ENCODE assay signal across 7 cellular contexts in genomic region chr9:124320062-124320973, GRCh38.
DNase-seq lines count a peak whose midpoint lies in the region; ATAC-seq and TF ChIP-seq lines count a peak whose summit lies in the region.

No MANE protein-coding gene starts in this region.

- CTCF ChIA-PET in T-cell (lab: Charles Lee) = interaction anchor here in 1 of 2 donors (0.9 kb wide), 1 partner anchor 194 kb away, joined by 3 read pairs; no protein-coding TSS in a partner anchor

- DNase-seq in GM12864 (ENCODE audit: low read depth) (no peak), MV-4-11 (lab: John Stamatoyannopoulos, UW) (peak; percentile 20), T-cell (peak in 19 of 34 experiments; percentile 9 to 38 (median 17)), brain microvascular endothelial cell (peak; percentile 55), iris pigment epithelial cell (ENCODE audit: low read depth) (peak; percentile 47), NCI-H187 (lab: John Stamatoyannopoulos, UW) (no peak)
- DNase-seq in stimulated activated CD4-positive, alpha-beta T cell treated with anti-CD3 and anti-CD28 coated beads, Interleukin-2, amount 100 ng/mL, for 24 hours = peak; percentile 61 to 67

- peaks cover 11% of the 10 kb centered on the region for H3K36me3 Mint-ChIP-seq in T-cell

- no peak overlapping the region for H3K4me3 Mint-ChIP-seq in T-cell

- peak in 1 of 4 experiments; percentile 46 for ATAC-seq in T-cell (replicated peaks in 1 of 4)

- no peak overlapping the region for H3K27ac ChIP-seq in brain microvascular endothelial cell

- no peaks in the 10 kb centered on the region for H3K27me3 ChIP-seq in brain microvascular endothelial cell (replicated peaks)

- H3K27ac Mint-ChIP-seq in T-cell = no peak overlapping the region

- no peak overlapping the region for H3K4me3 ChIP-seq in GM12864 (ENCODE audit: low read depth, low read length)
- no peak overlapping the region for H3K4me3 ChIP-seq in brain microvascular endothelial cell (ENCODE audit: low read depth, low read length)

- H3K36me3 ChIP-seq in brain microvascular endothelial cell (replicated peaks) = peaks cover 59% of the 10 kb centered on the region

- TF ChIP-seq CTCF in GM12864 (IDR thresholded peaks at IDR 0.05; ENCODE audit: low read depth, low read length, missing control alignments) = peak; percentile 92
- TF ChIP-seq CTCF in brain microvascular endothelial cell (IDR thresholded peaks at IDR 0.05; ENCODE audit: low read depth, low read length, missing control alignments) = peak; percentile 96

- H3K9me3 Mint-ChIP-seq in T-cell = no peaks in the 10 kb centered on the region

- H3K4me1 Mint-ChIP-seq in T-cell = peaks cover 0 to 4% (median 0%) of the 10 kb centered on the region in 3 donors

- POLR2A ChIA-PET in T-cell (lab: Charles Lee) = no interaction called here

- H3K27me3 Mint-ChIP-seq in T-cell = no peaks in the 10 kb centered on the region

- in situ Hi-C loops in brain microvascular endothelial cell (cut with HindIII; ENCODE audit: low pct_ligation_motif_present, low sequenced_read_pairs) = loop anchor here (25.0 kb wide), 1 partner anchor 183 kb away; no protein-coding TSS in a partner anchor

Comparison
In these comparisons a context has a peak if more than half of its experiments do, and no peak if none do; other contexts are left out.
1. DNase-seq: peak in MV-4-11 (single experiment), T-cell (19 of 34), brain microvascular endothelial cell (single experiment), iris pigment epithelial cell (single experiment) and stimulated activated CD4-positive, alpha-beta T cell treated with anti-CD3 and anti-CD28 coated beads, Interleukin-2, amount 100 ng/mL, for 24 hours (2 of 2); none in GM12864 (single experiment) and NCI-H187 (0 of 2).